ENCODE assay signal across 9 cellular contexts in genomic region chr7:129218514-129219036, GRCh38. TPM values are rescaled to one million over a fixed set of nuclear protein-coding genes. Genes with fewer than 3 reads are reported as not detected.
DNase-seq lines count a peak whose midpoint lies in the region; ATAC-seq lines count a peak whose summit lies in the region.
"Had no signal": no experiment of that assay in that cellular context is flagged by ENCODE, and none has a peak within 500 bp of the region (broad histone marks: within the 10 kb centered on the region; RNA-seq: fewer than 3 reads in every experiment).

No MANE protein-coding gene starts in this region.

- no peak overlapping the region for H3K27ac Mint-ChIP-seq in central memory CD8-positive, alpha-beta T cell (ENCODE audit: low read depth)
- H3K27ac Mint-ChIP-seq: activated naive CD4-positive, alpha-beta T cell treated with anti-CD3 and anti-CD28 coated beads, Interleukin-2, amount 50 U/mL, for 24 hours had no signal

- H3K27me3 Mint-ChIP-seq in central memory CD8-positive, alpha-beta T cell, result peaks cover 18% of the 10 kb centered on the region
- H3K27me3 Mint-ChIP-seq: activated naive CD4-positive, alpha-beta T cell treated with anti-CD3 and anti-CD28 coated beads, Interleukin-2, amount 50 U/mL, for 24 hours had no signal

- H3K36me3 Mint-ChIP-seq in central memory CD8-positive, alpha-beta T cell (ENCODE audit: insufficient read depth), result peaks cover 4% of the 10 kb centered on the region

- no peak overlapping the region for H3K4me3 Mint-ChIP-seq in central memory CD8-positive, alpha-beta T cell
- H3K4me3 Mint-ChIP-seq: activated naive CD4-positive, alpha-beta T cell treated with anti-CD3 and anti-CD28 coated beads, Interleukin-2, amount 50 U/mL, for 24 hours had no signal

- peak; percentile 70 for ATAC-seq in HG03097 (IDR thresholded peaks at IDR 0.05; ENCODE audit: low FRiP score, unreplicated experiment)
- peak; percentile 77 to 90 for ATAC-seq in activated CD4-positive, CD25-positive, alpha-beta regulatory T cell treated with anti-CD3 and anti-CD28 coated beads, Interleukin-2, amount 50 U/mL, for 24 hours
- ATAC-seq in central memory CD8-positive, alpha-beta T cell (replicated peaks; ENCODE audit: extremely low read depth, poor library complexity, severe bottlenecking), result peak; percentile 84
- ATAC-seq in HG02885 (IDR thresholded peaks at IDR 0.05; ENCODE audit: poor library complexity, unreplicated experiment), result no peak

- no peaks in the 10 kb centered on the region for H3K9me3 Mint-ChIP-seq in central memory CD8-positive, alpha-beta T cell
- H3K9me3 Mint-ChIP-seq: activated naive CD4-positive, alpha-beta T cell treated with anti-CD3 and anti-CD28 coated beads, Interleukin-2, amount 50 U/mL, for 24 hours had no signal

- H3K4me1 Mint-ChIP-seq in central memory CD8-positive, alpha-beta T cell, result peaks cover 4% of the 10 kb centered on the region

- DNase-seq in DMS114 treated with DMSO at 0.1 percent for 48 hours (lab: John Stamatoyannopoulos, UW; ENCODE audit: unreplicated experiment) (peak; percentile 69), NCI-H460 (ENCODE audit: extremely low read depth, low read depth) (peak; percentile 89), kidney tubule cell (ENCODE audit: low spot score) (peak; percentile 83)
- peak; percentile 65 to 74 for DNase-seq in central memory CD8-positive, alpha-beta T cell (ENCODE audit: low spot score in 2 of 2)
- DNase-seq in stimulated activated CD4-positive, alpha-beta T cell treated with anti-CD3 and anti-CD28 coated beads, Interleukin-2, amount 100 ng/mL, for 24 hours, result peak; percentile 83 to 84

RNA-seq across cellular contexts. Expression of gene AHCYL2, which starts 6.3 kb away (rescaled TPM):
- 22.1 and 23.5 TPM in 2 replicates for total RNA-seq in NCI-H460 (2014; rRNA removed; shearing (Covaris generic))
- polyA plus RNA-seq in NCI-H460 (2014; cell fraction: nucleus; rRNA removed), result 16.1 and 17.7 TPM in 2 replicates

RNA-seq across cellular contexts. Expression of gene SMO, which starts 30.1 kb away (rescaled TPM):
- 7.1 and 7.9 TPM in 2 replicates for total RNA-seq in NCI-H460 (2014; rRNA removed; shearing (Covaris generic))
- 9.6 and 11.2 TPM in 2 replicates for polyA plus RNA-seq in NCI-H460 (2014; cell fraction: nucleus; rRNA removed)
